In genomic region chr17:4504188-4504587, GRCh38 we compare ENCODE assay signal across 1 cellular context.
TF ChIP-seq lines count a peak whose summit lies in the region.

No MANE protein-coding gene starts in this region.

TF ChIP-seq in HepG2, 621 proteins besides CTCF, POLR2A, EP300 and RAD21:
- TF ChIP-seq AHDC1 (CRISPR knock-in tag; IDR thresholded peaks at IDR 0.05; ENCODE audit: borderline replicate concordance) (no peak), SIX4 (CRISPR knock-in tag; IDR thresholded peaks at IDR 0.05) (no peak), UBTF (CRISPR knock-in tag; IDR thresholded peaks at IDR 0.05) (no peak), ZNF367 (CRISPR knock-in tag; IDR thresholded peaks at IDR 0.05; ENCODE audit: borderline replicate concordance) (no peak), NFYB (CRISPR knock-in tag; IDR thresholded peaks at IDR 0.05) (no peak), NPAS2 (CRISPR knock-in tag; IDR thresholded peaks at IDR 0.05; ENCODE audit: borderline replicate concordance) (no peak), KLF9 (CRISPR knock-in tag; IDR thresholded peaks at IDR 0.05; ENCODE audit: low read depth) (no peak), RARA (CRISPR knock-in tag; IDR thresholded peaks at IDR 0.05) (no peak), ZNF350 (CRISPR knock-in tag; IDR thresholded peaks at IDR 0.05; ENCODE audit: borderline replicate concordance, low read depth) (no peak), ZMYM3 (CRISPR knock-in tag; IDR thresholded peaks at IDR 0.05) (no peak), ZBTB8A (CRISPR knock-in tag; IDR thresholded peaks at IDR 0.05; ENCODE audit: borderline replicate concordance, low read depth) (no peak), ZNF264 (CRISPR knock-in tag; IDR thresholded peaks at IDR 0.05) (no peak)
